ENCODE assay signal across 10 cellular contexts in genomic region chr1:145232874-145233630, GRCh38. TPM values are rescaled to one million over a fixed set of nuclear protein-coding genes. Genes with fewer than 3 reads are reported as not detected.
A peak's percentile ranks its signal among the peaks of the same experiment; 100 is the strongest.
DNase-seq lines count a peak whose midpoint lies in the region; ATAC-seq and TF ChIP-seq lines count a peak whose summit lies in the region.
"Not testable (repeated sequence)": the region's sequence is repeated elsewhere in the genome, so short reads cannot be mapped to it uniquely, and the experiment has no call there.
"Had no signal": no experiment of that assay in that cellular context is flagged by ENCODE, and none has a peak within 500 bp of the region (broad histone marks: within the 10 kb centered on the region; RNA-seq: fewer than 3 reads in every experiment).

No MANE protein-coding gene starts in this region.

- not testable (repeated sequence) for H3K4me3 ChIP-seq in CD8-positive, alpha-beta memory T cell (ENCODE audit: low read length)

- peak; percentile 91 for ATAC-seq in WTC11

- POLR2A ChIA-PET in CD8-positive, alpha-beta memory T cell (lab: Charles Lee); WTC11 (lab: Charles Lee): not testable (repeated sequence)

- intact Hi-C loops in dendritic cell treated with granulocyte-macrophage colony-stimulating factor and Interleukin-4, amounts not matched to agents 40 ng/mL and 50 ng/mL, for 4 days (cut with micrococcal nuclease): not testable (repeated sequence)

- not testable (repeated sequence) for H3K36me3 Mint-ChIP-seq in CD8-positive, alpha-beta memory T cell; IgD-negative memory B cell; WTC11; dendritic cell treated with granulocyte-macrophage colony-stimulating factor and Interleukin-4, amounts not matched to agents 40 ng/mL and 50 ng/mL, for 4 days (ENCODE audit: low read depth); nephron progenitor cell (ENCODE audit: low read depth); stimulated activated naive CD8-positive, alpha-beta T cell treated with anti-CD3 and anti-CD28 coated beads, Interleukin-15, Interleukin-2, amounts not matched to agents 100 ng/mL and 50 ng/mL, for 24 hours (ENCODE audit: low read depth)

- H3K9me3 ChIP-seq in CD8-positive, alpha-beta memory T cell (ENCODE audit: low read length): not testable (repeated sequence)

- peak overlapping the region; percentile 59 to 80 (median 70) for H3K4me3 Mint-ChIP-seq in CD8-positive, alpha-beta memory T cell
- H3K4me3 Mint-ChIP-seq in IgD-negative memory B cell (peak overlapping the region in 3 of 4 donors; percentile 38 to 72 (median 70)), WTC11 (peak overlapping the region; percentile 50), nephron progenitor cell (peak overlapping the region; percentile 11)
- peak overlapping the region; percentile 58 for H3K4me3 Mint-ChIP-seq in dendritic cell treated with granulocyte-macrophage colony-stimulating factor and Interleukin-4, amounts not matched to agents 40 ng/mL and 50 ng/mL, for 4 days
- peak overlapping the region; percentile 65 for H3K4me3 Mint-ChIP-seq in stimulated activated naive CD8-positive, alpha-beta T cell treated with anti-CD3 and anti-CD28 coated beads, Interleukin-15, Interleukin-2, amounts not matched to agents 100 ng/mL and 50 ng/mL, for 24 hours

- CTCF ChIA-PET in CD8-positive, alpha-beta memory T cell (lab: Charles Lee); WTC11 (lab: Charles Lee): not testable (repeated sequence)

- H3K27me3 Mint-ChIP-seq in CD8-positive, alpha-beta memory T cell; IgD-negative memory B cell; dendritic cell treated with granulocyte-macrophage colony-stimulating factor and Interleukin-4, amounts not matched to agents 40 ng/mL and 50 ng/mL, for 4 days; nephron progenitor cell (ENCODE audit: low read depth, poor library complexity); stimulated activated naive CD8-positive, alpha-beta T cell treated with anti-CD3 and anti-CD28 coated beads, Interleukin-15, Interleukin-2, amounts not matched to agents 100 ng/mL and 50 ng/mL, for 24 hours: not testable (repeated sequence)
- peaks cover 15% of the 10 kb centered on the region for H3K27me3 Mint-ChIP-seq in WTC11 (ENCODE audit: low read depth)

- not testable (repeated sequence) for H3K27me3 ChIP-seq in CD8-positive, alpha-beta memory T cell (ENCODE audit: insufficient read depth, low read length, poor library complexity, severe bottlenecking)

- not testable (repeated sequence) for TF ChIP-seq CTCF in WTC11 (IDR thresholded peaks at IDR 0.05); nephron progenitor cell (IDR thresholded peaks at IDR 0.05)

- H3K4me1 Mint-ChIP-seq in CD8-positive, alpha-beta memory T cell; IgD-negative memory B cell; WTC11; dendritic cell treated with granulocyte-macrophage colony-stimulating factor and Interleukin-4, amounts not matched to agents 40 ng/mL and 50 ng/mL, for 4 days (ENCODE audit: low read depth); nephron progenitor cell: not testable (repeated sequence)
- peaks cover 18% of the 10 kb centered on the region for H3K4me1 Mint-ChIP-seq in stimulated activated naive CD8-positive, alpha-beta T cell treated with anti-CD3 and anti-CD28 coated beads, Interleukin-15, Interleukin-2, amounts not matched to agents 100 ng/mL and 50 ng/mL, for 24 hours (ENCODE audit: low read depth)

- not testable (repeated sequence) for H3K4me1 ChIP-seq in CD8-positive, alpha-beta memory T cell (ENCODE audit: insufficient read depth, low read length)

- H3K27ac Mint-ChIP-seq in CD8-positive, alpha-beta memory T cell: peak overlapping the region in 2 of 8 donors; percentile 52 to 57
- not testable (repeated sequence) for H3K27ac Mint-ChIP-seq in IgD-negative memory B cell; WTC11; dendritic cell treated with granulocyte-macrophage colony-stimulating factor and Interleukin-4, amounts not matched to agents 40 ng/mL and 50 ng/mL, for 4 days; nephron progenitor cell
- H3K27ac Mint-ChIP-seq in stimulated activated naive CD8-positive, alpha-beta T cell treated with anti-CD3 and anti-CD28 coated beads, Interleukin-15, Interleukin-2, amounts not matched to agents 100 ng/mL and 50 ng/mL, for 24 hours: peak overlapping the region; percentile 45

- not testable (repeated sequence) for H3K27ac ChIP-seq in CD8-positive, alpha-beta memory T cell (ENCODE audit: low read depth, low read length)

- H3K36me3 ChIP-seq in CD8-positive, alpha-beta memory T cell (ENCODE audit: insufficient read depth, low read length): not testable (repeated sequence)

- DNase-seq in CD8-positive, alpha-beta memory T cell: peak in 3 of 5 donors; percentile 11 to 53 (median 40)
- peak; percentile 14 for DNase-seq in WTC11 (ENCODE audit: low spot score)
- peak; percentile 1 for DNase-seq in activated T-helper 1 cell treated with Interleukin-2 at 50 U/mL for 16 hours (ENCODE audit: low read depth)
- peak; percentile 1 for DNase-seq in iPS-NIHi11 (ENCODE audit: low spot score)
- DNase-seq in nephron progenitor cell: peak; percentile 25

- not testable (repeated sequence) for H3K9me3 Mint-ChIP-seq in CD8-positive, alpha-beta memory T cell; IgD-negative memory B cell; WTC11; dendritic cell treated with granulocyte-macrophage colony-stimulating factor and Interleukin-4, amounts not matched to agents 40 ng/mL and 50 ng/mL, for 4 days; nephron progenitor cell; stimulated activated naive CD8-positive, alpha-beta T cell treated with anti-CD3 and anti-CD28 coated beads, Interleukin-15, Interleukin-2, amounts not matched to agents 100 ng/mL and 50 ng/mL, for 24 hours

TF ChIP-seq in WTC11, 78 proteins besides CTCF, POLR2A, EP300 and RAD21:
- TF ChIP-seq, protein P1, sequence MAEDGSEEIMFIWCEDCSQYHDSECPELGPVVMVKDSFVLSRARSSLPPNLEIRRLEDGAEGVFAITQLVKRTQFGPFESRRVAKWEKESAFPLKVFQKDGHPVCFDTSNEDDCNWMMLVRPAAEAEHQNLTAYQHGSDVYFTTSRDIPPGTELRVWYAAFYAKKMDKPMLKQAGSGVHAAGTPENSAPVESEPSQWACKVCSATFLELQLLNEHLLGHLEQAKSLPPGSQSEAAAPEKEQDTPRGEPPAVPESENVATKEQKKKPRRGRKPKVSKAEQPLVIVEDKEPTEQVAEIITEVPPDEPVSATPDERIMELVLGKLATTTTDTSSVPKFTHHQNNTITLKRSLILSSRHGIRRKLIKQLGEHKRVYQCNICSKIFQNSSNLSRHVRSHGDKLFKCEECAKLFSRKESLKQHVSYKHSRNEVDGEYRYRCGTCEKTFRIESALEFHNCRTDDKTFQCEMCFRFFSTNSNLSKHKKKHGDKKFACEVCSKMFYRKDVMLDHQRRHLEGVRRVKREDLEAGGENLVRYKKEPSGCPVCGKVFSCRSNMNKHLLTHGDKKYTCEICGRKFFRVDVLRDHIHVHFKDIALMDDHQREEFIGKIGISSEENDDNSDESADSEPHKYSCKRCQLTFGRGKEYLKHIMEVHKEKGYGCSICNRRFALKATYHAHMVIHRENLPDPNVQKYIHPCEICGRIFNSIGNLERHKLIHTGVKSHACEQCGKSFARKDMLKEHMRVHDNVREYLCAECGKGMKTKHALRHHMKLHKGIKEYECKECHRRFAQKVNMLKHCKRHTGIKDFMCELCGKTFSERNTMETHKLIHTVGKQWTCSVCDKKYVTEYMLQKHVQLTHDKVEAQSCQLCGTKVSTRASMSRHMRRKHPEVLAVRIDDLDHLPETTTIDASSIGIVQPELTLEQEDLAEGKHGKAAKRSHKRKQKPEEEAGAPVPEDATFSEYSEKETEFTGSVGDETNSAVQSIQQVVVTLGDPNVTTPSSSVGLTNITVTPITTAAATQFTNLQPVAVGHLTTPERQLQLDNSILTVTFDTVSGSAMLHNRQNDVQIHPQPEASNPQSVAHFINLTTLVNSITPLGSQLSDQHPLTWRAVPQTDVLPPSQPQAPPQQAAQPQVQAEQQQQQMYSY (CRISPR knock-in tag; IDR thresholded peaks at IDR 0.05): peak; percentile 24; the same call in 1 of the 2 replicates
- TF ChIP-seq MAX (CRISPR knock-in tag; IDR thresholded peaks at IDR 0.05): peak; percentile 60; the same call in 1 of the 2 replicates
TF ChIP-seq in WTC11: peak in this region for 2; not testable (repeated sequence) for 76.

RNA-seq across cellular contexts. Expression of gene PPIAL4D, which starts 8.9 kb away (rescaled TPM):
- not detected for total RNA-seq in CD8-positive, alpha-beta memory T cell
- polyA plus RNA-seq in CD8-positive, alpha-beta memory T cell: not detected
- polyA plus RNA-seq in IgD-negative memory B cell: not detected
- not detected in 3 replicates for total RNA-seq in WTC11 (2021)
- total RNA-seq: SK-MEL-5 had no signal
- polyA plus RNA-seq: small intestine had no signal

Comparison
In these comparisons a context has a peak if more than half of its experiments do, and no peak if none do; other contexts are left out.
1. H3K4me3 Mint-ChIP-seq: peak in every context shown above with its lines; median percentile 70 in CD8-positive, alpha-beta memory T cell; 70 in IgD-negative memory B cell; 65 in stimulated activated naive CD8-positive, alpha-beta T cell treated with anti-CD3 and anti-CD28 coated beads, Interleukin-15, Interleukin-2, amounts not matched to agents 100 ng/mL and 50 ng/mL, for 24 hours; 58 in dendritic cell treated with granulocyte-macrophage colony-stimulating factor and Interleukin-4, amounts not matched to agents 40 ng/mL and 50 ng/mL, for 4 days; 50 in WTC11; 11 in nephron progenitor cell.